Comparison of ENCODE assay signal across 8 cellular contexts in genomic region chr11:64298966-64299846, GRCh38. TPM values are rescaled to one million over a fixed set of nuclear protein-coding genes. Genes with fewer than 3 reads are reported as not detected.
DNase-seq lines count a peak whose midpoint lies in the region; ATAC-seq and TF ChIP-seq lines count a peak whose summit lies in the region.

No MANE protein-coding gene starts in this region.

- H2AFZ ChIP-seq in PC-9, result no peak overlapping the region

- H3K36me3 ChIP-seq in BLaER1 (no peaks in the 10 kb centered on the region), PC-9 (ENCODE audit: low read depth) (no peaks in the 10 kb centered on the region), ovary (no peaks in the 10 kb centered on the region)

- H4K20me1 ChIP-seq in BLaER1 (peaks cover 53% of the 10 kb centered on the region), PC-9 (ENCODE audit: insufficient read depth) (no peaks in the 10 kb centered on the region)

- no peaks in the 10 kb centered on the region for H3K9me2 ChIP-seq in PC-9 (ENCODE audit: insufficient read depth)

- TF ChIP-seq CTCF in PC-9 (conservative IDR thresholded peaks at IDR 0.05) (no peak), ovary (IDR thresholded peaks at IDR 0.05) (no peak)

- intact Hi-C loops in PC-9 (cut with micrococcal nuclease; ENCODE audit: unreplicated experiment), result no loop called here
- intact Hi-C loops in ovary (cut with DNase I), result loop anchor here in 1 of 4 donors (10.0 kb wide), 1 partner anchor 294 kb away; no protein-coding TSS in a partner anchor

- no peak overlapping the region for H3K9ac ChIP-seq in BLaER1

- H3K4me3 ChIP-seq in BLaER1 (peak overlapping the region; percentile 59), PC-9 (no peak overlapping the region), ovary (no peak overlapping the region)

- CTCF ChIA-PET in PC-9 (lab: Charles Lee), result interaction anchor here (0.7 kb wide), 1 partner anchor 28 kb away, joined by 3 read pairs; no protein-coding TSS in a partner anchor

- H3K27ac ChIP-seq in BLaER1 (no peak overlapping the region), PC-9 (no peak overlapping the region), ovary (no peak overlapping the region)

- H3K4me1 ChIP-seq in BLaER1 (peaks cover 31% of the 10 kb centered on the region), PC-9 (replicated peaks; ENCODE audit: insufficient read depth) (peaks cover 12% of the 10 kb centered on the region), ovary (ENCODE audit: insufficient read depth) (peaks cover 4% of the 10 kb centered on the region)

- TF ChIP-seq POLR2A in ovary (IDR thresholded peaks at IDR 0.05), result no peak

- POLR2A ChIA-PET in PC-9 (lab: Charles Lee; ENCODE audit: unreplicated experiment), result no interaction called here

- 4 to 6% (median 5%) methylated on average over 32 to 60 of the region's 60 CpGs for WGBS in ovary, 3 donors

- TF ChIP-seq EP300 in ovary (IDR thresholded peaks at IDR 0.05), result no peak

- H3K9me3 ChIP-seq in BLaER1 (no peaks in the 10 kb centered on the region), PC-9 (ENCODE audit: insufficient read depth, low read depth) (no peaks in the 10 kb centered on the region), ovary (no peaks in the 10 kb centered on the region)

- ATAC-seq in HG02759 (IDR thresholded peaks at IDR 0.05; ENCODE audit: unreplicated experiment) (no peak), HG03196 (IDR thresholded peaks at IDR 0.05; ENCODE audit: unreplicated experiment) (no peak), HG02588 (IDR thresholded peaks at IDR 0.05; ENCODE audit: unreplicated experiment) (no peak)

- BruUV-seq in PC-9 (replicated peaks; lab: Mats Ljungman, UMichigan), result no TSS peak

- H3K27me3 ChIP-seq in BLaER1 (peaks cover 79% of the 10 kb centered on the region), PC-9 (ENCODE audit: insufficient read depth, low read depth) (0 out of 2 replicates have a peak, but pooled peaks cover 7% of the 10 kb centered on the region), ovary (peaks cover 10% of the 10 kb centered on the region)

- H3F3A ChIP-seq in PC-9 (ENCODE audit: insufficient read depth, low read depth), result peaks cover 17% of the 10 kb centered on the region; the same call in 1 of the 2 replicates

- H3K4me2 ChIP-seq in BLaER1, result peak overlapping the region; percentile 94
- H3K4me2 ChIP-seq in PC-9, result no peak overlapping the region

- DNase-seq in PC-9, result peak; percentile 23 to 27
- peak; percentile 78 for DNase-seq in globus pallidus (ENCODE audit: low spot score)
- peak; percentile 58 to 78 (median 67) for DNase-seq in ovary
- DNase-seq in SW480 (ENCODE audit: low spot score), result no peak

- H3K79me2 ChIP-seq in PC-9 (ENCODE audit: low read depth), result no peaks in the 10 kb centered on the region

RNA-seq across cellular contexts. Expression of gene CATSPERZ, which starts 1.0 kb away (rescaled TPM):
- total RNA-seq in PC-9 (2021) (1.3 TPM in 1 of 2 replicates, not detected in the other), ovary (not detected)
- not detected for polyA plus RNA-seq in ovary

RNA-seq across cellular contexts. Expression of gene ESRRA, which starts 6.1 kb away (rescaled TPM):
- 61.0 and 64.6 TPM in 2 replicates for total RNA-seq in PC-9 (2021)
- total RNA-seq in ovary, result 10 to 100 TPM in 6 of 7 donors, 1 to 10 TPM in 1; 9.2 to 17.4 (median 15.7) TPM
- 10 to 100 TPM in 1 of 2 donors, 1 to 10 TPM in 1; 2.3 to 11.9 TPM for polyA plus RNA-seq in ovary

RNA-seq across cellular contexts. Expression of gene KCNK4, which starts 8.1 kb away (rescaled TPM):
- total RNA-seq in PC-9 (2021) (0.53 and 0.57 TPM in 2 replicates), ovary (not detected)
- polyA plus RNA-seq in ovary, result not detected

RNA-seq across cellular contexts. Expression of gene GPR137, which starts 13.6 kb away (rescaled TPM):
- 72.8 and 110 TPM in 2 replicates for total RNA-seq in PC-9 (2021)
- total RNA-seq in ovary, result 10 to 100 TPM in 6 of 7 donors, 1 to 10 TPM in 1; 9.1 to 30.9 (median 23.8) TPM
- polyA plus RNA-seq in ovary, result 10 to 100 TPM in 1 of 2 donors, 1 to 10 TPM in 1; 3.1 to 23.2 TPM

RNA-seq across cellular contexts. Expression of gene BAD, which starts 14.7 kb away (rescaled TPM):
- 94.3 and 94.4 TPM in 2 replicates for total RNA-seq in PC-9 (2021)
- total RNA-seq in ovary, result 100 to 1,000 TPM in 1 of 7 donors, 10 to 100 TPM in 6; 54.8 to 125 (median 63.6) TPM
- 10 to 100 TPM in 1 of 2 donors, 1 to 10 TPM in 1; 3.4 to 81.9 TPM for polyA plus RNA-seq in ovary
